In the genomic region with DNA sequence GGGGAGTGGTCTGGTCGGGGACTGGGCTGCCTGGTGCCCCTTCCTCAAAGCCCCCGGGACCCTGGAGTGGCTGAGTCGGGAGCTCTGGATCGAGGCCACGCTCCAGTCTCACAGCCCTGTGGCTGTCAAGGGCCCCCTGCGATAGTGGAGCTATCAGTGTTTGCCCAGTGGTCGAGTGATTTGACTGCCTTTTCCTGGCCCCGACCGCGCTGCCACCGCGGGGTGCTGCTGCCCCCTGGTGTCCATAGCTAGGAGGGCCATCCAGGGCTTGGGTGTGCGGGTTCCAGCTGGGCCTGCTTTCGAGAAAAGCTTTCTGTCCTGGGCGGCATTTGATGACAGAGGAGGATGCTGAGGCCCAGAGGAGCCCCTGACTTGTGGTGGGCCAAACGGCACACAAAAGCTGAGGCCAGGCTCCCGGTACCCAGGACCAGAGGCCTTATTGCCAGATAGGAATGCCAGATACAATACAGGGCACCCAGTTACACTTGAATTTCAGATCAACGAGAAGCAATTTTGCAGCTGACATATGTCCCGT, we compare ENCODE assay signal across 8 cellular contexts. TPM values are rescaled to one million over a fixed set of nuclear protein-coding genes. Genes with fewer than 3 reads are reported as not detected.
DNase-seq lines count a peak whose midpoint lies in the region; ATAC-seq and TF ChIP-seq lines count a peak whose summit lies in the region.

No MANE protein-coding gene starts in this region.

- TF ChIP-seq CTCF in glutamatergic neuron (IDR thresholded peaks at IDR 0.05; ENCODE audit: partially characterized antibody, unreplicated experiment) (peak; percentile 97), prostate gland (IDR thresholded peaks at IDR 0.05) (peak; percentile 83 to 96 (median 94))

- peak; percentile 58 for ATAC-seq in GM21786 (IDR thresholded peaks at IDR 0.05; ENCODE audit: unreplicated experiment)

- no peaks in the 10 kb centered on the region for H3K27me3 ChIP-seq in MG63
- H3K27me3 ChIP-seq in prostate gland (replicated peaks; ENCODE audit: insufficient read depth), result no peaks in the 10 kb centered on the region

- peaks cover 3% of the 10 kb centered on the region for H3K27me3 Mint-ChIP-seq in glutamatergic neuron (ENCODE audit: unreplicated experiment)

- H3K9me3 ChIP-seq in MG63 (no peaks in the 10 kb centered on the region), prostate gland (no peaks in the 10 kb centered on the region)

- no peak overlapping the region for H3K4me3 ChIP-seq in MG63
- H3K4me3 ChIP-seq in prostate gland, result no peak overlapping the region

- H3K9me3 Mint-ChIP-seq in glutamatergic neuron (ENCODE audit: unreplicated experiment), result no peaks in the 10 kb centered on the region

- TF ChIP-seq POLR2A in prostate gland (IDR thresholded peaks at IDR 0.05), result no peak

- intact Hi-C loops in prostate gland (cut with DNase I), result loop anchor here (2.0 to 10.0 kb wide), 3 partner anchors 310 to 630 kb away; no protein-coding TSS in a partner anchor

- no peak overlapping the region for H3K27ac Mint-ChIP-seq in glutamatergic neuron (ENCODE audit: unreplicated experiment)

- peaks cover 7% of the 10 kb centered on the region for H3K4me1 Mint-ChIP-seq in glutamatergic neuron (ENCODE audit: low read depth, unreplicated experiment)

- no peaks in the 10 kb centered on the region for H3K4me1 ChIP-seq in prostate gland (replicated peaks)

- DNase-seq in DMS114 treated with DMSO at 0.1 percent for 48 hours (lab: John Stamatoyannopoulos, UW; ENCODE audit: unreplicated experiment), result peak; percentile 49
- peak; percentile 66 for DNase-seq in MG63
- peak; percentile 74 for DNase-seq in SK-N-DZ (ENCODE audit: low spot score)
- peak; percentile 50 for DNase-seq in activated gamma-delta T cell treated with anti-CD3 and anti-CD28 coated beads, Interleukin-2, amount 50 U/mL, for 16 hours (ENCODE audit: low read depth)
- DNase-seq in glutamatergic neuron, result peak; percentile 92
- DNase-seq in prostate gland (ENCODE audit: low spot score), result peak; percentile 33
- no peak for DNase-seq in mesenteric fat pad (ENCODE audit: low spot score)

- WGBS in prostate gland, result 18% methylated on average over 19 of the region's 19 CpGs

- no peaks in the 10 kb centered on the region for H3K36me3 Mint-ChIP-seq in glutamatergic neuron (ENCODE audit: unreplicated experiment)

- no peak overlapping the region for H3K27ac ChIP-seq in prostate gland

- H3K36me3 ChIP-seq in MG63, result peaks cover 14% of the 10 kb centered on the region
- peaks cover 0 to 1% of the 10 kb centered on the region in 2 donors for H3K36me3 ChIP-seq in prostate gland

- H3K4me3 Mint-ChIP-seq in glutamatergic neuron (ENCODE audit: unreplicated experiment), result no peak overlapping the region

RNA-seq across cellular contexts. Expression of a gene that starts 13.2 kb away (rescaled TPM):
- total RNA-seq in MG63 (2014; rRNA removed; shearing (Covaris generic); ENCODE audit: low replicate concordance), result 471 and 646 TPM in 2 replicates
- 478 and 500 TPM in 2 replicates for polyA plus RNA-seq in SK-N-DZ (2014; cell fraction: cytosol; rRNA removed)
- polyA plus RNA-seq in SK-N-DZ (2014; cell fraction: nucleus; rRNA removed), result 342 and 350 TPM in 2 replicates
- total RNA-seq in glutamatergic neuron (ENCODE audit: unreplicated experiment), result 88.0 TPM
- 100 to 1,000 TPM; 147 to 261 TPM for total RNA-seq in prostate gland
- total RNA-seq in mesenteric fat pad, result 32.8 TPM
